9 cellular contexts compared by ENCODE assay signal in the genomic region with DNA sequence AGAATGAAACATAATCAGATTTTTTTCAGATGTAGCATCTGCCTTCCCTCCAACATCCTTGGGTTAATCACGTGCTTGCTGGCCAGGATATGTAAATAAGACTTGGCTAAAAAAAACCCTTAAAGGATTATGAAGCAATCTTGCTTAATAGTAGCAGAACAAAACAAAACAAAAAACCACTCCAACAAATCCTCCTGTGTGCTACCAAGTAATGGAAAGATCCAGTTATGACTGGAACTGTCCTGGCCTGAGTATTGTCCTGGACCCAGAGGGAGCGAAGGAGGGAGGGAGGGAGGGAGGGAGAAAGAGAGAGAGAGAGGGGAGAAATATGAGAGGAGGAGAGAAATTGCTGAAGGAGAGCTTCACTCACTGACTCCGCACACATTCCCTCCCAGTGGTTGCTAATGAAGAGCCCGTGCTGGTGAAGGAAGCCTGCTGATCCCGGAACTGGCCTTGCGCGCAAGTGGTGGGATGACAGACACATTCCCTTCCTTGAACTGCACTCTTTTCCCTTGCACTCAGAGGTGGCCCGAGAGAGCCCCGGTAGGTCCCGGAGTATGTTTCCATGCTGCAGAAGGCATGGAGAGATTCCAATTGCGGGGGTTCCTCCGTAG. TPM values are rescaled to one million over a fixed set of nuclear protein-coding genes. Genes with fewer than 3 reads are reported as not detected.
DNase-seq lines count a peak whose midpoint lies in the region; ATAC-seq lines count a peak whose summit lies in the region.
"Had no signal": no experiment of that assay in that cellular context is flagged by ENCODE, and none has a peak within 500 bp of the region (broad histone marks: within the 10 kb centered on the region; RNA-seq: fewer than 3 reads in every experiment).

No MANE protein-coding gene starts in this region.

- peak overlapping the region; percentile 89 for H3K4me3 ChIP-seq in adipocyte (ENCODE audit: low read length)

- H3K9me3 ChIP-seq in adipocyte (ENCODE audit: control insufficient read depth, low read length), result no peaks in the 10 kb centered on the region

- no peaks in the 10 kb centered on the region for H3K27me3 ChIP-seq in adipocyte (replicated peaks; ENCODE audit: control insufficient read depth, insufficient read depth, low read length)

- ATAC-seq in left ventricle myocardium superior, result peak; percentile 76
- ATAC-seq in GM19463 (IDR thresholded peaks at IDR 0.05; ENCODE audit: unreplicated experiment), result no peak
- no peak for ATAC-seq in HG02763 (IDR thresholded peaks at IDR 0.05; ENCODE audit: unreplicated experiment)

- peak; percentile 87 for DNase-seq in GM04503 (ENCODE audit: low read depth)
- peak; percentile 81 for DNase-seq in adipocyte (ENCODE audit: low read depth)
- peak; percentile 46 for DNase-seq in left ventricle myocardium superior
- DNase-seq in retina, result peak; percentile 22
- no peak for DNase-seq in hippocampal formation (lab: John Stamatoyannopoulos, UW)
- no peak for DNase-seq in T-helper 1 cell
- DNase-seq: activated CD8-positive, alpha-beta memory T cell treated with anti-CD3 and anti-CD28 coated beads for 24 hours had no signal

- peaks cover 61% of the 10 kb centered on the region for H3K4me1 ChIP-seq in adipocyte (ENCODE audit: control insufficient read depth, insufficient read depth, low read length)

- peak overlapping the region; percentile 91 for H3K9ac ChIP-seq in adipocyte (ENCODE audit: low read length)

- intact Hi-C loops in left ventricle myocardium superior (cut with micrococcal nuclease), result no loop called here

- H3K36me3 ChIP-seq in adipocyte (ENCODE audit: control insufficient read depth, insufficient read depth, low read length, severe bottlenecking), result peaks cover 3% of the 10 kb centered on the region

RNA-seq across cellular contexts. Expression of gene HMGA2, which starts 57.2 kb away (rescaled TPM):
- not detected for total RNA-seq in left ventricle myocardium superior

Comparison
In these comparisons a context has a peak if more than half of its experiments do, and no peak if none do; other contexts are left out.
1. DNase-seq: peak in GM04503 (single experiment), adipocyte (single experiment), left ventricle myocardium superior (single experiment) and retina (single experiment); none in hippocampal formation (0 of 2) and T-helper 1 cell (0 of 5).